Comparison of ENCODE assay signal across 1 cellular context in genomic region chr9:34647651-34648050, GRCh38.
TF ChIP-seq lines count a peak whose summit lies in the region.

No MANE protein-coding gene starts in this region.

TF ChIP-seq in H1, 55 proteins besides CTCF, POLR2A, EP300 and RAD21:
- TF ChIP-seq RXRA (IDR thresholded peaks at IDR 0.05; ENCODE audit: insufficient read depth, low read depth, low read length) (no peak), TBP (IDR thresholded peaks at IDR 0.05; ENCODE audit: low read depth, low read length) (no peak), CEBPB (IDR thresholded peaks at IDR 0.05; ENCODE audit: low read depth, low read length) (no peak), TCF12 (IDR thresholded peaks at IDR 0.05; ENCODE audit: low read depth, low read length) (no peak), CBX5 (IDR thresholded peaks at IDR 0.05; ENCODE audit: low read depth, low read length) (no peak), KDM1A (IDR thresholded peaks at IDR 0.05; ENCODE audit: borderline replicate concordance, low read length) (no peak), CBX8 (IDR thresholded peaks at IDR 0.05; ENCODE audit: borderline replicate concordance, low read depth, low read length) (no peak), YY1 (IDR thresholded peaks at IDR 0.05; ENCODE audit: low read depth, low read length) (no peak), POLR2AphosphoS5 (IDR thresholded peaks at IDR 0.05; ENCODE audit: low read depth, low read length) (no peak), NRF1 (IDR thresholded peaks at IDR 0.05; ENCODE audit: low read depth, low read length) (no peak), RNF2 (IDR thresholded peaks at IDR 0.05; ENCODE audit: borderline replicate concordance, low read depth, low read length, missing control alignments, poor library complexity, severe bottlenecking) (no peak), TAF7 (optimal IDR thresholded peaks at IDR 0.05; ENCODE audit: borderline replicate concordance, low read depth, low read length) (no peak), RBBP5 (IDR thresholded peaks at IDR 0.05; ENCODE audit: borderline replicate concordance, low read depth, low read length) (no peak), HDAC2 (IDR thresholded peaks at IDR 0.05; ENCODE audit: borderline replicate concordance in 1 of 2, low read depth in 2 of 2, low read length in 2 of 2) (no peak)
